In genomic region chr2:108305901-108306300, GRCh38 we compare ENCODE assay signal across 25 cellular contexts. TPM values are rescaled to one million over a fixed set of nuclear protein-coding genes. Genes with fewer than 3 reads are reported as not detected.
"Had no signal": no experiment of that assay in that cellular context is flagged by ENCODE, and none has a peak within 500 bp of the region (broad histone marks: within the 10 kb centered on the region; RNA-seq: fewer than 3 reads in every experiment).

No MANE protein-coding gene starts in this region.

- H3K36me3 ChIP-seq: colonic mucosa, esophagus muscularis mucosa, gastroesophageal sphincter, heart left ventricle, neural progenitor cell, thyroid gland had no signal

- H3K4me3 ChIP-seq: colonic mucosa, dorsolateral prefrontal cortex, esophagus muscularis mucosa, gastroesophageal sphincter, heart left ventricle, lung, neural progenitor cell, thyroid gland had no signal

- H3K9ac ChIP-seq: neural progenitor cell had no signal

- DNase-seq: activated CD4-positive, alpha-beta memory T cell treated with anti-CD3 and anti-CD28 coated beads, Interleukin-2, amount 10 ng/mL, durations not matched to agents 7 days and 5 days; activated CD4-positive, alpha-beta T cell treated with anti-CD3 and anti-CD28 coated beads, Interleukin-2, amount 10 ng/mL, durations not matched to agents 24 days and 14 days; activated gamma-delta T cell; anterior cingulate cortex; colonic mucosa; dorsolateral prefrontal cortex; effector memory CD8-positive, alpha-beta T cell; heart left ventricle; kidney; naive B cell; stimulated activated CD4-positive, alpha-beta T cell treated with anti-CD3 and anti-CD28 coated beads, Interleukin-12 subunit alpha, Interleukin-12 subunit beta, amount 100 ng/mL, for 4 hours; stimulated activated CD4-positive, alpha-beta T cell treated with anti-CD3 and anti-CD28 coated beads, Interleukin-1b, Interleukin-23, amount 100 ng/mL, for 48 hours; substantia nigra; SW 1271; T-helper 17 cell; thyroid gland had no signal

- H3K9me3 ChIP-seq: colonic mucosa, esophagus muscularis mucosa, gastroesophageal sphincter, heart left ventricle, thyroid gland had no signal

- H3K4me2 ChIP-seq: neural progenitor cell had no signal

- ATAC-seq: activated CD4-positive, CD25-positive, alpha-beta regulatory T cell treated with anti-CD3 and anti-CD28 coated beads, Interleukin-2, amount 50 U/mL, for 24 hours; effector memory CD8-positive, alpha-beta T cell; gastroesophageal sphincter; heart left ventricle; left lobe of liver; T-helper 17 cell had no signal

- H3K27me3 ChIP-seq: colonic mucosa, dorsolateral prefrontal cortex, esophagus muscularis mucosa, gastroesophageal sphincter, heart left ventricle, neural progenitor cell, thyroid gland had no signal

- H3K4me1 ChIP-seq: colonic mucosa, esophagus muscularis mucosa, gastroesophageal sphincter, heart left ventricle, neural progenitor cell, thyroid gland had no signal

- H2AFZ ChIP-seq: neural progenitor cell had no signal

- H3K27ac ChIP-seq: colonic mucosa, dorsolateral prefrontal cortex, esophagus muscularis mucosa, gastroesophageal sphincter, heart left ventricle, neural progenitor cell, thyroid gland, VCaP had no signal

RNA-seq across cellular contexts. Expression of gene SULT1C2, which starts 17.2 kb away (rescaled TPM):
- total RNA-seq: activated CD4-positive, alpha-beta memory T cell treated with anti-CD3 and anti-CD28 coated beads, Interleukin-2, amount 10 ng/mL, durations not matched to agents 7 days and 5 days; activated CD4-positive, alpha-beta T cell treated with anti-CD3 and anti-CD28 coated beads, Interleukin-2, amount 10 ng/mL, durations not matched to agents 24 days and 14 days; activated T-helper 1 cell treated with anti-CD3 and anti-CD28 coated beads, Interleukin-12 subunit alpha, Interleukin-12 subunit beta, Interleukin-2, Interleukin-4 antibody, amounts not matched to agents 30 ng/mL and 10 ng/mL and 1 ng/mL, durations not matched to agents 14 hours and 24 hours and 36 hours; endothelial cell of umbilical vein; T-helper 17 cell had no signal
- polyA plus RNA-seq: endothelial cell of umbilical vein had no signal
